ENCODE assay signal across 1 cellular context in the genomic region with DNA sequence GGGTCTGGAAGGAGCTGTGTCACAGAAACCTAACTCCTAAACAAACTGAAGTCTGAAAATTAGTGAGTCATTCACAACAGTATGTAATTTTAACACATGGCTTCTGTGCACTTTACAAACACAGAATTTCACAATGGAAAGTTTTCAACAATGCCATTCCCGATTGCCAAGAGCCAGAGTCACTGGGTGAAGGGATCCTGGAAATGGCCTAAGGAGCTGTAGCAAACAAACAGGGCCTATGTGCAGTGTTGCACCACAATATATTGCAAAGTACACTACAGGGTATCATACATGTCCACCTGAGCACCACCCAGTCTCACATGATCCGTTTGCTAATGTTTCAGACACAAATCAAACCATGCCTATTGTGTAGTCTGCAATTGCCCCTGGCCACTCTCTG.
TF ChIP-seq lines count a peak whose summit lies in the region.

No MANE protein-coding gene starts in this region.

TF ChIP-seq in SK-N-SH, 30 proteins besides CTCF, POLR2A, EP300 and RAD21 (continued from another document):
- TF ChIP-seq MEF2A (IDR thresholded peaks at IDR 0.05; ENCODE audit: borderline replicate concordance, low read depth) (no peak), MXI1 (IDR thresholded peaks at IDR 0.05; ENCODE audit: low read depth, low read length) (no peak), GABPA (IDR thresholded peaks at IDR 0.05; ENCODE audit: low read depth) (no peak), NRF1 (IDR thresholded peaks at IDR 0.05; ENCODE audit: low read depth, low read length) (no peak), YY1 (IDR thresholded peaks at IDR 0.05; ENCODE audit: low read depth) (no peak), JUND (IDR thresholded peaks at IDR 0.05) (no peak), NFIC (IDR thresholded peaks at IDR 0.05; ENCODE audit: borderline replicate concordance) (no peak), POLR2AphosphoS5 (IDR thresholded peaks at IDR 0.05; ENCODE audit: low read depth, low read length) (no peak)
- TF ChIP-seq, protein P1, sequence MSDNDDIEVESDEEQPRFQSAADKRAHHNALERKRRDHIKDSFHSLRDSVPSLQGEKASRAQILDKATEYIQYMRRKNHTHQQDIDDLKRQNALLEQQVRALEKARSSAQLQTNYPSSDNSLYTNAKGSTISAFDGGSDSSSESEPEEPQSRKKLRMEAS (IDR thresholded peaks at IDR 0.05; ENCODE audit: low read depth): no peak
- TF ChIP-seq, protein P2, sequence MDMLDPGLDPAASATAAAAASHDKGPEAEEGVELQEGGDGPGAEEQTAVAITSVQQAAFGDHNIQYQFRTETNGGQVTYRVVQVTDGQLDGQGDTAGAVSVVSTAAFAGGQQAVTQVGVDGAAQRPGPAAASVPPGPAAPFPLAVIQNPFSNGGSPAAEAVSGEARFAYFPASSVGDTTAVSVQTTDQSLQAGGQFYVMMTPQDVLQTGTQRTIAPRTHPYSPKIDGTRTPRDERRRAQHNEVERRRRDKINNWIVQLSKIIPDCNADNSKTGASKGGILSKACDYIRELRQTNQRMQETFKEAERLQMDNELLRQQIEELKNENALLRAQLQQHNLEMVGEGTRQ (IDR thresholded peaks at IDR 0.05; ENCODE audit: borderline replicate concordance, low read depth, low read length): no peak
